18 cellular contexts compared by ENCODE assay signal in genomic region chr17:27622160-27622559, GRCh38.
"Had no signal": no experiment of that assay in that cellular context is flagged by ENCODE, and none has a peak within 500 bp of the region (broad histone marks: within the 10 kb centered on the region; RNA-seq: fewer than 3 reads in every experiment).

No MANE protein-coding gene starts in this region.

- H3K27ac Mint-ChIP-seq: dendritic cell treated with granulocyte-macrophage colony-stimulating factor and Interleukin-4, amounts not matched to agents 40 ng/mL and 50 ng/mL, for 4 days; neural progenitor cell; T-helper 17 cell had no signal

- H3K9me3 ChIP-seq: tibial nerve had no signal

- H3K27me3 Mint-ChIP-seq: activated naive CD4-positive, alpha-beta T cell treated with anti-CD3 and anti-CD28 coated beads, Interleukin-2, amount 50 U/mL, for 24 hours; dendritic cell treated with granulocyte-macrophage colony-stimulating factor and Interleukin-4, amounts not matched to agents 40 ng/mL and 50 ng/mL, for 4 days; naive thymus-derived CD8-positive, alpha-beta T cell; T-helper 17 cell had no signal

- H3K27me3 ChIP-seq: foreskin keratinocyte, neural progenitor cell, tibial nerve had no signal

- H3K4me3 ChIP-seq: lung, neural progenitor cell, tibial nerve had no signal

- H3K27ac ChIP-seq: foreskin keratinocyte, neural progenitor cell, tibial nerve, VCaP had no signal

- H3K4me1 Mint-ChIP-seq: neural progenitor cell had no signal

- ATAC-seq: activated CD4-positive, CD25-positive, alpha-beta regulatory T cell treated with anti-CD3 and anti-CD28 coated beads, Interleukin-2, amount 50 U/mL, for 24 hours; foreskin keratinocyte; left lobe of liver; naive thymus-derived CD8-positive, alpha-beta T cell; stimulated activated naive CD8-positive, alpha-beta T cell treated with anti-CD3 and anti-CD28 coated beads, Interleukin-15, Interleukin-2, amounts not matched to agents 100 U/mL and 50 U/mL, for 24 hours; T-helper 17 cell had no signal

- H3K9me3 Mint-ChIP-seq: activated naive CD4-positive, alpha-beta T cell treated with anti-CD3 and anti-CD28 coated beads, Interleukin-2, amount 50 U/mL, for 24 hours; dendritic cell treated with granulocyte-macrophage colony-stimulating factor and Interleukin-4, amounts not matched to agents 40 ng/mL and 50 ng/mL, for 4 days; naive thymus-derived CD8-positive, alpha-beta T cell; neural progenitor cell had no signal

- H3K4me1 ChIP-seq: foreskin keratinocyte had no signal

- DNase-seq: activated gamma-delta T cell; amniotic stem cell; effector CD8-positive, alpha-beta T cell; erythroblast; foreskin keratinocyte; naive thymus-derived CD8-positive, alpha-beta T cell; stimulated activated CD4-positive, alpha-beta T cell treated with anti-CD3 and anti-CD28 coated beads, Interleukin-4, amount 100 ng/mL, for 1 hour; stimulated activated naive CD8-positive, alpha-beta T cell treated with anti-CD3 and anti-CD28 coated beads, Interleukin-15, Interleukin-2, amounts not matched to agents 100 U/mL and 50 U/mL, for 24 hours; SW 1271; T-helper 17 cell had no signal

- H3K36me3 ChIP-seq: neural progenitor cell had no signal

- H3K4me3 Mint-ChIP-seq: activated naive CD4-positive, alpha-beta T cell treated with anti-CD3 and anti-CD28 coated beads, Interleukin-2, amount 50 U/mL, for 24 hours; dendritic cell treated with granulocyte-macrophage colony-stimulating factor and Interleukin-4, amounts not matched to agents 40 ng/mL and 50 ng/mL, for 4 days; naive thymus-derived CD8-positive, alpha-beta T cell; neural progenitor cell; T-helper 17 cell had no signal
